ENCODE assay signal across 17 cellular contexts in genomic region chr10:123000155-123000554, GRCh38. TPM values are rescaled to one million over a fixed set of nuclear protein-coding genes. Genes with fewer than 3 reads are reported as not detected.
DNase-seq lines count a peak whose midpoint lies in the region; ATAC-seq and TF ChIP-seq lines count a peak whose summit lies in the region.
"Had no signal": no experiment of that assay in that cellular context is flagged by ENCODE, and none has a peak within 500 bp of the region (broad histone marks: within the 10 kb centered on the region; RNA-seq: fewer than 3 reads in every experiment).

No MANE protein-coding gene starts in this region.

- no TSS peak for BruUV-seq in PC-9 (replicated peaks; lab: Mats Ljungman, UMichigan)

- no peaks in the 10 kb centered on the region for H3F3A ChIP-seq in PC-9 (ENCODE audit: insufficient read depth, low read depth)

- H3K27ac Mint-ChIP-seq in activated naive CD4-positive, alpha-beta T cell treated with anti-CD3 and anti-CD28 coated beads for 36 hours = peak overlapping the region; percentile 37
- H3K27ac Mint-ChIP-seq in activated naive CD4-positive, alpha-beta T cell treated with anti-CD3 and anti-CD28 coated beads, Interleukin-2, amount 10 ng/mL, durations not matched to agents 7 days and 5 days = no peak overlapping the region
- peak overlapping the region; percentile 15 for H3K27ac Mint-ChIP-seq in CD8-positive, alpha-beta T cell
- peak overlapping the region; percentile 60 for H3K27ac Mint-ChIP-seq in central memory CD8-positive, alpha-beta T cell (ENCODE audit: low read depth)

- H3K9me2 ChIP-seq in PC-9 (ENCODE audit: insufficient read depth) = no peaks in the 10 kb centered on the region
- H3K9me2 ChIP-seq: SK-N-SH had no signal

- no peak overlapping the region for H3K4me3 Mint-ChIP-seq in activated naive CD4-positive, alpha-beta T cell treated with anti-CD3 and anti-CD28 coated beads for 36 hours
- H3K4me3 Mint-ChIP-seq in activated naive CD4-positive, alpha-beta T cell treated with anti-CD3 and anti-CD28 coated beads, Interleukin-2, amount 10 ng/mL, durations not matched to agents 7 days and 5 days = no peak overlapping the region
- no peak overlapping the region for H3K4me3 Mint-ChIP-seq in CD8-positive, alpha-beta T cell
- H3K4me3 Mint-ChIP-seq in central memory CD8-positive, alpha-beta T cell = no peak overlapping the region

- H4K20me1 ChIP-seq in PC-9 (ENCODE audit: insufficient read depth) = peaks cover 8% of the 10 kb centered on the region; the same call in 1 of the 2 replicates

- no peak overlapping the region for H2AFZ ChIP-seq in PC-9

- peaks cover 20% of the 10 kb centered on the region for H3K36me3 Mint-ChIP-seq in activated naive CD4-positive, alpha-beta T cell treated with anti-CD3 and anti-CD28 coated beads for 36 hours (ENCODE audit: low read depth)
- peaks cover 18% of the 10 kb centered on the region for H3K36me3 Mint-ChIP-seq in activated naive CD4-positive, alpha-beta T cell treated with anti-CD3 and anti-CD28 coated beads, Interleukin-2, amount 10 ng/mL, durations not matched to agents 7 days and 5 days
- H3K36me3 Mint-ChIP-seq in CD8-positive, alpha-beta T cell = peaks cover 57% of the 10 kb centered on the region
- peaks cover 32% of the 10 kb centered on the region for H3K36me3 Mint-ChIP-seq in central memory CD8-positive, alpha-beta T cell (ENCODE audit: insufficient read depth)

- no peak for TF ChIP-seq CTCF in CD8-positive, alpha-beta T cell (IDR thresholded peaks at IDR 0.05)
- TF ChIP-seq CTCF in PC-9 (conservative IDR thresholded peaks at IDR 0.05) = no peak

- DNase-seq in activated naive CD4-positive, alpha-beta T cell treated with anti-CD3 and anti-CD28 coated beads for 36 hours = no peak
- DNase-seq in activated naive CD4-positive, alpha-beta T cell treated with anti-CD3 and anti-CD28 coated beads, Interleukin-2, amount 10 ng/mL, durations not matched to agents 7 days and 5 days = no peak
- no peak for DNase-seq in CD8-positive, alpha-beta T cell
- DNase-seq in HEK293T (ENCODE audit: extremely low spot score) (no peak), globus pallidus (ENCODE audit: low spot score) (no peak), PC-9 (no peak)
- no peak for DNase-seq in central memory CD8-positive, alpha-beta T cell (ENCODE audit: low spot score in 2 of 2)
- DNase-seq in activated effector memory CD4-positive, alpha-beta T cell treated with anti-CD3 and anti-CD28 coated beads, Interleukin-2, amount 50 U/mL, for 16 hours = no peak
- DNase-seq: ACHN, AML-193, GDM1, GOT3, NCI-H1694, NCI-H2227 treated with DMSO at 0.1 percent for 48 hours, NCI-H524, SK-N-SH had no signal

- intact Hi-C loops in activated naive CD4-positive, alpha-beta T cell treated with anti-CD3 and anti-CD28 coated beads for 36 hours (cut with micrococcal nuclease) = no loop called here
- intact Hi-C loops in CD8-positive, alpha-beta T cell (cut with DNase I, micrococcal nuclease) = loop anchor here (10.0 kb wide), 4 partner anchors 235 to 1915 kb away; partner anchors contain the start of genes LHPP (in 2 of the 2) and OAT (in 1 of the 2)
- intact Hi-C loops in PC-9 (cut with micrococcal nuclease; ENCODE audit: unreplicated experiment) = loop anchor here (10.0 kb wide), 1 partner anchor 155 kb away; the partner anchor contains the start of gene BUB3

- no peaks in the 10 kb centered on the region for H3K27me3 Mint-ChIP-seq in activated naive CD4-positive, alpha-beta T cell treated with anti-CD3 and anti-CD28 coated beads for 36 hours (ENCODE audit: low read depth)
- H3K27me3 Mint-ChIP-seq in activated naive CD4-positive, alpha-beta T cell treated with anti-CD3 and anti-CD28 coated beads, Interleukin-2, amount 10 ng/mL, durations not matched to agents 7 days and 5 days = no peaks in the 10 kb centered on the region
- no peaks in the 10 kb centered on the region for H3K27me3 Mint-ChIP-seq in CD8-positive, alpha-beta T cell (ENCODE audit: low read depth)
- H3K27me3 Mint-ChIP-seq in central memory CD8-positive, alpha-beta T cell = no peaks in the 10 kb centered on the region

- H3K79me2 ChIP-seq in PC-9 (ENCODE audit: low read depth) = peaks cover 26% of the 10 kb centered on the region

- peaks cover 20% of the 10 kb centered on the region for H3K36me3 ChIP-seq in CD8-positive, alpha-beta T cell (ENCODE audit: insufficient read depth, low read length)
- no peaks in the 10 kb centered on the region for H3K36me3 ChIP-seq in PC-9 (ENCODE audit: low read depth)

- CTCF ChIA-PET in activated naive CD4-positive, alpha-beta T cell treated with anti-CD3 and anti-CD28 coated beads for 36 hours (lab: Charles Lee) = interaction anchor here (1.3 to 1.6 kb wide), 2 partner anchors 19 to 22 kb away, joined by 4 to 7 read pairs; no protein-coding TSS in a partner anchor
- CTCF ChIA-PET in activated naive CD4-positive, alpha-beta T cell treated with anti-CD3 and anti-CD28 coated beads, Interleukin-2, amount 10 ng/mL, durations not matched to agents 7 days and 5 days (lab: Charles Lee) = interaction anchor here (1.4 kb wide), 1 partner anchor 8 kb away, joined by 3 read pairs; no protein-coding TSS in a partner anchor
- CTCF ChIA-PET in CD8-positive, alpha-beta T cell (lab: Charles Lee) = interaction anchor here (1.2 kb wide), 1 partner anchor 19 kb away, joined by 4 read pairs; no protein-coding TSS in a partner anchor
- CTCF ChIA-PET in HEK293T (lab: Yijun Ruan, JAX) (no interaction called here), PC-9 (lab: Charles Lee) (no interaction called here)

- H3K4me2 ChIP-seq in PC-9 = no peak overlapping the region
- H3K4me2 ChIP-seq: SK-N-SH had no signal

- POLR2A ChIA-PET in CD8-positive, alpha-beta T cell (lab: Charles Lee) = interaction anchor here (1.3 to 4.3 kb wide), 2 partner anchors 8 to 20 kb away, joined by 5 to 20 read pairs; partner anchors contain the start of genes ACADSB, IKZF5 and PSTK
- POLR2A ChIA-PET in HEK293T (lab: Yijun Ruan, JAX) = interaction anchor here (1.2 to 2.9 kb wide), 2 partner anchors 8 to 20 kb away, joined by 7 to 14 read pairs; partner anchors contain the start of genes ACADSB, IKZF5 and PSTK
- POLR2A ChIA-PET in PC-9 (lab: Charles Lee; ENCODE audit: unreplicated experiment) = no interaction called here

- peaks cover 10% of the 10 kb centered on the region for H3K4me1 ChIP-seq in CD8-positive, alpha-beta T cell (ENCODE audit: insufficient read depth, low read length)
- H3K4me1 ChIP-seq in PC-9 (replicated peaks; ENCODE audit: insufficient read depth) = no peaks in the 10 kb centered on the region

- H3K9me3 Mint-ChIP-seq in activated naive CD4-positive, alpha-beta T cell treated with anti-CD3 and anti-CD28 coated beads for 36 hours = no peaks in the 10 kb centered on the region
- H3K9me3 Mint-ChIP-seq in activated naive CD4-positive, alpha-beta T cell treated with anti-CD3 and anti-CD28 coated beads, Interleukin-2, amount 10 ng/mL, durations not matched to agents 7 days and 5 days = no peaks in the 10 kb centered on the region
- H3K9me3 Mint-ChIP-seq in CD8-positive, alpha-beta T cell = no peaks in the 10 kb centered on the region
- H3K9me3 Mint-ChIP-seq in central memory CD8-positive, alpha-beta T cell = no peaks in the 10 kb centered on the region

- no peaks in the 10 kb centered on the region for H3K27me3 ChIP-seq in CD8-positive, alpha-beta T cell (ENCODE audit: insufficient read depth, low read length)
- no peaks in the 10 kb centered on the region for H3K27me3 ChIP-seq in PC-9 (ENCODE audit: insufficient read depth, low read depth)

- H3K4me1 Mint-ChIP-seq in activated naive CD4-positive, alpha-beta T cell treated with anti-CD3 and anti-CD28 coated beads for 36 hours (ENCODE audit: low read depth) = peaks cover 29% of the 10 kb centered on the region
- peaks cover 4% of the 10 kb centered on the region for H3K4me1 Mint-ChIP-seq in activated naive CD4-positive, alpha-beta T cell treated with anti-CD3 and anti-CD28 coated beads, Interleukin-2, amount 10 ng/mL, durations not matched to agents 7 days and 5 days
- peaks cover 57% of the 10 kb centered on the region for H3K4me1 Mint-ChIP-seq in CD8-positive, alpha-beta T cell (ENCODE audit: low read depth)
- H3K4me1 Mint-ChIP-seq in central memory CD8-positive, alpha-beta T cell = peaks cover 47% of the 10 kb centered on the region

- H3K4me3 ChIP-seq in CD8-positive, alpha-beta T cell (ENCODE audit: low read depth, low read length) = no peak overlapping the region
- H3K4me3 ChIP-seq in PC-9 = no peak overlapping the region

- no peak overlapping the region for H3K27ac ChIP-seq in CD8-positive, alpha-beta T cell (ENCODE audit: low read depth, low read length)
- no peak overlapping the region for H3K27ac ChIP-seq in PC-9

- no peaks in the 10 kb centered on the region for H3K9me3 ChIP-seq in CD8-positive, alpha-beta T cell (ENCODE audit: low read length)
- H3K9me3 ChIP-seq in PC-9 (ENCODE audit: insufficient read depth, low read depth) = no peaks in the 10 kb centered on the region
- H3K9me3 ChIP-seq: SK-N-SH had no signal

- no peak for ATAC-seq in CD8-positive, alpha-beta T cell
- no peak for ATAC-seq in central memory CD8-positive, alpha-beta T cell (replicated peaks; ENCODE audit: extremely low read depth, poor library complexity, severe bottlenecking)
- ATAC-seq: Panc1 had no signal

TF ChIP-seq in HEK293T, 16 proteins besides CTCF, POLR2A, EP300 and RAD21:
- TF ChIP-seq ARNT (IDR thresholded peaks at IDR 0.05) (no peak), ZNF384 (IDR thresholded peaks at IDR 0.05) (no peak), PKNOX1 (IDR thresholded peaks at IDR 0.05) (0 out of 2 replicates have a peak, but pooled peaks have one; percentile 33), SP1 (IDR thresholded peaks at IDR 0.05) (no peak), FOXK2 (IDR thresholded peaks at IDR 0.05) (no peak)

RNA-seq across cellular contexts. Expression of gene IKZF5, which starts 8.4 kb away (rescaled TPM):
- total RNA-seq in activated naive CD4-positive, alpha-beta T cell treated with anti-CD3 and anti-CD28 coated beads for 36 hours = 10 to 100 TPM; 15.3 to 16.2 TPM
- total RNA-seq in CD8-positive, alpha-beta T cell = 10 to 100 TPM; 89.5 to 96.1 TPM
- 6.6 and 7.1 TPM in 2 replicates for total RNA-seq in PC-9 (2021)

RNA-seq across cellular contexts. Expression of gene ACADSB, which starts 8.7 kb away (rescaled TPM):
- total RNA-seq in activated naive CD4-positive, alpha-beta T cell treated with anti-CD3 and anti-CD28 coated beads for 36 hours = 10 to 100 TPM; 19.8 to 21.8 TPM
- 10 to 100 TPM; 18.2 to 18.5 TPM for total RNA-seq in CD8-positive, alpha-beta T cell
- total RNA-seq in PC-9 (2021) = 7.3 and 12.8 TPM in 2 replicates

RNA-seq across cellular contexts. Expression of gene PSTK, which starts 20.0 kb away (rescaled TPM):
- 1 to 10 TPM; 3.9 to 4.2 TPM for total RNA-seq in activated naive CD4-positive, alpha-beta T cell treated with anti-CD3 and anti-CD28 coated beads for 36 hours
- 10 to 100 TPM; 20.5 to 20.9 TPM for total RNA-seq in CD8-positive, alpha-beta T cell
- total RNA-seq in PC-9 (2021) = 3.2 and 3.4 TPM in 2 replicates

RNA-seq across cellular contexts. Expression of gene C10orf88, which starts 46.1 kb away (rescaled TPM):
- 1 to 10 TPM; 4.2 to 5.2 TPM for total RNA-seq in activated naive CD4-positive, alpha-beta T cell treated with anti-CD3 and anti-CD28 coated beads for 36 hours
- total RNA-seq in CD8-positive, alpha-beta T cell = 1 to 10 TPM; 2.2 to 2.8 TPM
- total RNA-seq in PC-9 (2021) = 2.9 and 7.6 TPM in 2 replicates

Comparison
In these comparisons a context has a peak if more than half of its experiments do, and no peak if none do; other contexts are left out.
1. RNA of gene IKZF5, which starts 8.4 kb away (total RNA-seq): 89.5 to 96.1 TPM in CD8-positive, alpha-beta T cell; 15.3 to 16.2 TPM in activated naive CD4-positive, alpha-beta T cell treated with anti-CD3 and anti-CD28 coated beads for 36 hours and 6.6 to 7.1 TPM in PC-9; every median in the first group is over 4 times any median in the second.
2. CTCF ChIA-PET loops: an anchor here in activated naive CD4-positive, alpha-beta T cell treated with anti-CD3 and anti-CD28 coated beads for 36 hours (1.3 to 1.6 kb wide), activated naive CD4-positive, alpha-beta T cell treated with anti-CD3 and anti-CD28 coated beads, Interleukin-2, amount 10 ng/mL, durations not matched to agents 7 days and 5 days (1.4 kb wide) and CD8-positive, alpha-beta T cell (1.2 kb wide); none called in HEK293T and PC-9.